22 cellular contexts compared by ENCODE assay signal in genomic region chr3:159346504-159346903, GRCh38.
DNase-seq lines count a peak whose midpoint lies in the region; ATAC-seq, FAIRE-seq and TF ChIP-seq lines count a peak whose summit lies in the region.
"Had no signal": no experiment of that assay in that cellular context is flagged by ENCODE, and none has a peak within 500 bp of the region (broad histone marks: within the 10 kb centered on the region; RNA-seq: fewer than 3 reads in every experiment).

No MANE protein-coding gene starts in this region.

- no peaks in the 10 kb centered on the region for H3K79me2 ChIP-seq in HCT116 (ENCODE audit: insufficient read depth, low read length)

- no peak for TF ChIP-seq POLR2A in HCT116 (IDR thresholded peaks at IDR 0.05; ENCODE audit: borderline replicate concordance, extremely low read depth, insufficient read depth, insufficient read length)
- TF ChIP-seq POLR2A in GM12891 (IDR thresholded peaks at IDR 0.05; ENCODE audit: low read depth, low read length): no peak

- POLR2A ChIA-PET in HCT116 (lab: Charles Lee): no interaction called here

- H4K20me1 ChIP-seq in HCT116 (ENCODE audit: insufficient read depth): no peaks in the 10 kb centered on the region

- TF ChIP-seq RAD21 in HCT116 (IDR thresholded peaks at IDR 0.05; ENCODE audit: low read depth): no peak

- ATAC-seq in HCT116 (peak; percentile 71), RWPE2 (ENCODE audit: low read depth) (no peak)
- ATAC-seq: HepG2 had no signal

- H3K27ac ChIP-seq in HCT116 (ENCODE audit: low read depth, low read length): no peak overlapping the region
- no peak overlapping the region for H3K27ac ChIP-seq in RWPE2 (ENCODE audit: poor library complexity, severe bottlenecking)

- H3K4me1 ChIP-seq in HCT116 (ENCODE audit: control insufficient read depth in 1 of 2, insufficient read depth in 2 of 2, low read length in 2 of 2) (no peaks in the 10 kb centered on the region), RWPE2 (ENCODE audit: insufficient read depth, poor library complexity, severe bottlenecking) (no peaks in the 10 kb centered on the region)

- no peak for FAIRE-seq in GM12891 (lab: Jason Lieb, UNC)
- FAIRE-seq: A204.1, G401.6, GM12892, GM18507, HepG2 had no signal

- TF ChIP-seq CTCF in HCT116 (IDR thresholded peaks at IDR 0.05 in 2 of 3, conservative IDR thresholded peaks at IDR 0.05 in 1 of 3; ENCODE audit: borderline replicate concordance in 1 of 3, insufficient read depth in 1 of 3, low read depth in 2 of 3, low read length in 2 of 3) (peak in 2 of 3 experiments; percentile 11 to 55; a peak in 2 of 6 replicates), RWPE2 (IDR thresholded peaks at IDR 0.05; ENCODE audit: poor library complexity, severe bottlenecking) (peak; percentile 8)

- BruUV-seq in HCT116 (replicated peaks; lab: Mats Ljungman, UMichigan): no TSS peak

- DNase-seq in D341Med (ENCODE audit: low spot score) (peak; percentile 16), HCT116 (ENCODE audit: low read depth, low spot score) (peak; percentile 4), RWPE2 (ENCODE audit: low spot score) (no peak), inferior parietal cortex (ENCODE audit: extremely low spot score) (peak; percentile 32), NCI-H2107 (lab: John Stamatoyannopoulos, UW) (no peak), GM12891 (ENCODE audit: insufficient read length, low spot score) (no peak)
- no peak for DNase-seq in activated T-cell treated with anti-CD3 and anti-CD28 coated beads, Interleukin-2, amount 50 U/mL, for 48 hours
- DNase-seq in activated CD4-positive, alpha-beta T cell treated with anti-CD3 and anti-CD28 coated beads for 4 hours: no peak
- DNase-seq: ACHN; CD4-positive, alpha-beta memory T cell; DMS 273 treated with DMSO at 0.1 percent for 48 hours; DMS53; DND-41; EL; GOT3; H7; KBM-7 had no signal

- CTCF ChIA-PET in HCT116 (lab: Charles Lee): no interaction called here

- no peak overlapping the region for H3K9ac ChIP-seq in HCT116 (ENCODE audit: low read length)

- H3K27me3 ChIP-seq in HCT116 (ENCODE audit: insufficient read depth, low read length) (no peaks in the 10 kb centered on the region), RWPE2 (ENCODE audit: insufficient read depth, poor library complexity, severe bottlenecking) (no peaks in the 10 kb centered on the region)

- H3K9me3 ChIP-seq in HCT116 (ENCODE audit: control insufficient read depth in 1 of 2, insufficient read depth in 1 of 2, low read depth in 1 of 2, low read length in 2 of 2) (no peaks in the 10 kb centered on the region), RWPE2 (ENCODE audit: severe bottlenecking) (no peaks in the 10 kb centered on the region)

- no peaks in the 10 kb centered on the region for H3K9me2 ChIP-seq in HCT116 (ENCODE audit: insufficient read depth)

- RAD21 ChIA-PET in HCT116 (lab: Charles Lee; ENCODE audit: low non-redundant PET in 1 of 2, low total read pairs in 2 of 2, uncharacterized antibody in 2 of 2, unreplicated experiment in 2 of 2): no interaction called here

- no peak overlapping the region for H3K4me2 ChIP-seq in HCT116 (ENCODE audit: low read length)

- H3K4me3 ChIP-seq in HCT116 (replicated peaks in 1 of 2; ENCODE audit: low read depth in 1 of 2, low read length in 2 of 2) (no peak overlapping the region), RWPE2 (ENCODE audit: severe bottlenecking) (no peak overlapping the region)

- intact Hi-C loops in HCT116 (cut with micrococcal nuclease): no loop called here

- H3K36me3 ChIP-seq in HCT116 (ENCODE audit: control insufficient read depth in 1 of 2, insufficient read depth in 2 of 2, low read length in 2 of 2): no peaks in the 10 kb centered on the region
- no peaks in the 10 kb centered on the region for H3K36me3 ChIP-seq in RWPE2 (ENCODE audit: low read depth)

- H2AFZ ChIP-seq in HCT116 (ENCODE audit: low read depth, low read length, poor library complexity, severe bottlenecking): no peak overlapping the region

TF ChIP-seq in HCT116, 20 proteins besides CTCF, POLR2A, EP300 and RAD21:
- no peak for TF ChIP-seq SP1 (IDR thresholded peaks at IDR 0.05; ENCODE audit: low read depth)

TF ChIP-seq in GM12891, 5 proteins besides CTCF, POLR2A, EP300 and RAD21:
- TF ChIP-seq POU2F2 (IDR thresholded peaks at IDR 0.05; ENCODE audit: low read depth, low read length): no peak
- TF ChIP-seq TAF1 (IDR thresholded peaks at IDR 0.05; ENCODE audit: low read depth, low read length): no peak
- TF ChIP-seq SPI1 (IDR thresholded peaks at IDR 0.05; ENCODE audit: low read depth, low read length): no peak
- TF ChIP-seq PAX5 (IDR thresholded peaks at IDR 0.05; ENCODE audit: insufficient read depth, low read length, severe bottlenecking): no peak
- TF ChIP-seq POLR2AphosphoS5 (IDR thresholded peaks at IDR 0.05; ENCODE audit: low read depth, low read length): no peak

Comparison
In these comparisons a context has a peak if more than half of its experiments do, and no peak if none do; other contexts are left out.
1. DNase-seq: peak in D341Med (single experiment), HCT116 (single experiment) and inferior parietal cortex (single experiment); none in RWPE2 (single experiment), activated T-cell treated with anti-CD3 and anti-CD28 coated beads, Interleukin-2, amount 50 U/mL, for 48 hours (0 of 2), NCI-H2107 (single experiment), GM12891 (single experiment) and activated CD4-positive, alpha-beta T cell treated with anti-CD3 and anti-CD28 coated beads for 4 hours (0 of 2).